In genomic region chrX:44876076-44876475, GRCh38 we compare ENCODE assay signal across 1 cellular context.
TF ChIP-seq lines count a peak whose summit lies in the region.

No MANE protein-coding gene starts in this region.

TF ChIP-seq in GM12878, 131 proteins besides CTCF, POLR2A, EP300 and RAD21 (continued from another document):
- TF ChIP-seq, protein P1, sequence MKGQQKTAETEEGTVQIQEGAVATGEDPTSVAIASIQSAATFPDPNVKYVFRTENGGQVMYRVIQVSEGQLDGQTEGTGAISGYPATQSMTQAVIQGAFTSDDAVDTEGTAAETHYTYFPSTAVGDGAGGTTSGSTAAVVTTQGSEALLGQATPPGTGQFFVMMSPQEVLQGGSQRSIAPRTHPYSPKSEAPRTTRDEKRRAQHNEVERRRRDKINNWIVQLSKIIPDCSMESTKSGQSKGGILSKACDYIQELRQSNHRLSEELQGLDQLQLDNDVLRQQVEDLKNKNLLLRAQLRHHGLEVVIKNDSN (IDR thresholded peaks at IDR 0.05; ENCODE audit: borderline replicate concordance, extremely low read length, insufficient read depth, low read depth, low read length) = no peak
- TF ChIP-seq RAD51 (IDR thresholded peaks at IDR 0.05) (no peak), POLR2AphosphoS5 (IDR thresholded peaks at IDR 0.05; ENCODE audit: low read length) (no peak), USF2 (IDR thresholded peaks at IDR 0.05; ENCODE audit: borderline replicate concordance, low read depth, low read length) (no peak), MTA2 (IDR thresholded peaks at IDR 0.05; ENCODE audit: low read depth) (no peak)
